ENCODE assay signal across 21 cellular contexts in genomic region chr2:119617455-119617854, GRCh38.
DNase-seq lines count a peak whose midpoint lies in the region; ATAC-seq, FAIRE-seq and TF ChIP-seq lines count a peak whose summit lies in the region.
"Had no signal": no experiment of that assay in that cellular context is flagged by ENCODE, and none has a peak within 500 bp of the region (broad histone marks: within the 10 kb centered on the region; RNA-seq: fewer than 3 reads in every experiment).

No MANE protein-coding gene starts in this region.

- DNase-seq in Right ventricle myocardium inferior (ENCODE audit: missing footprints) = no peak
- no peak for DNase-seq in right cardiac atrium
- no peak for DNase-seq in heart right ventricle
- no peak for DNase-seq in left ventricle myocardium inferior
- DNase-seq in G401 (ENCODE audit: low spot score) = peak; percentile 52
- DNase-seq in cerebellum (ENCODE audit: low spot score) = peak; percentile 45
- DNase-seq in GM12891 (ENCODE audit: insufficient read length, low spot score) = no peak
- DNase-seq: AML-193; Caco-2; Calu3; CD4-positive, alpha-beta T cell; CD8-positive, alpha-beta T cell; DMS79 treated with DMSO at 0.1 percent for 48 hours; GDM1 had no signal

- H3K9me3 ChIP-seq in right cardiac atrium (ENCODE audit: control insufficient read depth, low read length) (no peaks in the 10 kb centered on the region), heart right ventricle (peaks cover 0 to 36% (median 13%) of the 10 kb centered on the region in 11 donors), left ventricle myocardium inferior (replicated peaks) (peaks cover 34% of the 10 kb centered on the region)

- in situ Hi-C loops in G401 (cut with HindIII; ENCODE audit: low sequenced_read_pairs) = no loop called here

- WGBS in right cardiac atrium = 84% methylated on average over 2 of the region's 2 CpGs
- WGBS in heart right ventricle, 2 donors = 72 to 73% methylated on average over 2 of the region's 2 CpGs

- H3K27me3 ChIP-seq in right cardiac atrium (ENCODE audit: control insufficient read depth, insufficient read depth) = no peaks in the 10 kb centered on the region
- peaks cover 0 to 4% (median 0%) of the 10 kb centered on the region in 7 donors for H3K27me3 ChIP-seq in heart right ventricle
- peaks cover 10% of the 10 kb centered on the region for H3K27me3 ChIP-seq in left ventricle myocardium inferior (ENCODE audit: low read depth)
- H3K27me3 ChIP-seq: BLaER1 treated with 17β-estradiol and CSF1 and Interleukin-3, amounts not matched to agents 10 nM and 100 nM had no signal

- H3K4me1 ChIP-seq in right cardiac atrium (ENCODE audit: control insufficient read depth, insufficient read depth, low read length) (no peaks in the 10 kb centered on the region), heart right ventricle (no peaks in the 10 kb centered on the region), left ventricle myocardium inferior (no peaks in the 10 kb centered on the region)
- H3K4me1 ChIP-seq: A549; BLaER1 treated with 17β-estradiol and CSF1 and Interleukin-3, amounts not matched to agents 10 nM and 100 nM; Caco-2 had no signal

- no peak for TF ChIP-seq POLR2A in GM12891 (IDR thresholded peaks at IDR 0.05; ENCODE audit: low read depth, low read length)

- no peak for FAIRE-seq in GM12891 (lab: Jason Lieb, UNC)
- FAIRE-seq: A549, D721Med, GM12878, GM19239 had no signal

- intact Hi-C loops in Right ventricle myocardium inferior (cut with DNase I) = no loop called here
- intact Hi-C loops in right cardiac atrium (cut with DNase I) = no loop called here
- intact Hi-C loops in heart right ventricle (cut with DNase I) = no loop called here
- intact Hi-C loops in left ventricle myocardium inferior (cut with micrococcal nuclease) = no loop called here

- no peak overlapping the region for H3K27ac ChIP-seq in right cardiac atrium (ENCODE audit: low read length)
- H3K27ac ChIP-seq in heart right ventricle = no peak overlapping the region
- no peak overlapping the region for H3K27ac ChIP-seq in left ventricle myocardium inferior (replicated peaks)
- H3K27ac ChIP-seq: 22Rv1; A549; BLaER1 treated with 17β-estradiol and CSF1 and Interleukin-3, amounts not matched to agents 10 nM and 100 nM; C4-2B had no signal

- no peak for TF ChIP-seq CTCF in heart right ventricle (IDR thresholded peaks at IDR 0.05)
- TF ChIP-seq CTCF in left ventricle myocardium inferior (IDR thresholded peaks at IDR 0.05; ENCODE audit: borderline replicate concordance) = no peak

- no peaks in the 10 kb centered on the region for H3K36me3 ChIP-seq in heart right ventricle
- H3K36me3 ChIP-seq in left ventricle myocardium inferior = no peaks in the 10 kb centered on the region
- H3K36me3 ChIP-seq: BLaER1 treated with 17β-estradiol and CSF1 and Interleukin-3, amounts not matched to agents 10 nM and 100 nM had no signal

- ATAC-seq in Right ventricle myocardium inferior (peak; percentile 48), right cardiac atrium (no peak), heart right ventricle (peak in 5 of 8 donors; percentile 25 to 81 (median 33))
- ATAC-seq: A549; CD8-positive, alpha-beta T cell; GM12878 had no signal

- H3K4me3 ChIP-seq in right cardiac atrium (ENCODE audit: low read length) = no peak overlapping the region
- H3K4me3 ChIP-seq in heart right ventricle = no peak overlapping the region
- H3K4me3 ChIP-seq in left ventricle myocardium inferior = no peak overlapping the region
- H3K4me3 ChIP-seq: A549; BLaER1 treated with 17β-estradiol and CSF1 and Interleukin-3, amounts not matched to agents 10 nM and 100 nM; GM12878 had no signal

TF ChIP-seq in GM12891, 5 proteins besides CTCF, POLR2A, EP300 and RAD21:
- no peak for TF ChIP-seq SPI1 (IDR thresholded peaks at IDR 0.05; ENCODE audit: low read depth, low read length)
- TF ChIP-seq POLR2AphosphoS5 (IDR thresholded peaks at IDR 0.05; ENCODE audit: low read depth, low read length) = no peak
- no peak for TF ChIP-seq TAF1 (IDR thresholded peaks at IDR 0.05; ENCODE audit: low read depth, low read length)
- TF ChIP-seq PAX5 (IDR thresholded peaks at IDR 0.05; ENCODE audit: insufficient read depth, low read length, severe bottlenecking) = no peak
- TF ChIP-seq POU2F2 (IDR thresholded peaks at IDR 0.05; ENCODE audit: low read depth, low read length) = no peak

Comparison
In these comparisons a context has a peak if more than half of its experiments do, and no peak if none do; other contexts are left out.
1. ATAC-seq: peak in Right ventricle myocardium inferior (single experiment) and heart right ventricle (5 of 8); none in right cardiac atrium (0 of 2).
2. DNase-seq: peak in G401 (single experiment) and cerebellum (single experiment); none in Right ventricle myocardium inferior (single experiment), right cardiac atrium (0 of 3), heart right ventricle (0 of 2), left ventricle myocardium inferior (single experiment) and GM12891 (single experiment).